In genomic region chr12:93245543-93245942, GRCh38 we compare ENCODE assay signal across 9 cellular contexts.
DNase-seq lines count a peak whose midpoint lies in the region; ATAC-seq and TF ChIP-seq lines count a peak whose summit lies in the region.
"Had no signal": no experiment of that assay in that cellular context is flagged by ENCODE, and none has a peak within 500 bp of the region (broad histone marks: within the 10 kb centered on the region; RNA-seq: fewer than 3 reads in every experiment).

No MANE protein-coding gene starts in this region.

- no peak for TF ChIP-seq CTCF in Calu3 (IDR thresholded peaks at IDR 0.05; ENCODE audit: unreplicated experiment)

- peak overlapping the region; percentile 83 for H3K27ac Mint-ChIP-seq in dendritic cell treated with granulocyte-macrophage colony-stimulating factor and Interleukin-4, amounts not matched to agents 40 ng/mL and 50 ng/mL, for 4 days
- no peak overlapping the region for H3K27ac Mint-ChIP-seq in Calu3 (ENCODE audit: unreplicated experiment)

- no TSS peak for BruUV-seq in Calu3 (replicated peaks; lab: Mats Ljungman, UMichigan)

- CTCF ChIA-PET in Calu3 (lab: Charles Lee), result no interaction called here

- ATAC-seq in GM18502 (IDR thresholded peaks at IDR 0.05; ENCODE audit: poor library complexity, unreplicated experiment) (peak; percentile 74), GM21390 (IDR thresholded peaks at IDR 0.05; ENCODE audit: unreplicated experiment) (peak; percentile 72), HG03442 (IDR thresholded peaks at IDR 0.05; ENCODE audit: unreplicated experiment) (peak; percentile 59)

- peaks cover 51% of the 10 kb centered on the region for H3K4me1 Mint-ChIP-seq in dendritic cell treated with granulocyte-macrophage colony-stimulating factor and Interleukin-4, amounts not matched to agents 40 ng/mL and 50 ng/mL, for 4 days (ENCODE audit: low read depth)
- peaks cover 19% of the 10 kb centered on the region for H3K4me1 Mint-ChIP-seq in Calu3 (ENCODE audit: low read depth, unreplicated experiment)

- H3K36me3 Mint-ChIP-seq in dendritic cell treated with granulocyte-macrophage colony-stimulating factor and Interleukin-4, amounts not matched to agents 40 ng/mL and 50 ng/mL, for 4 days (ENCODE audit: low read depth), result no peaks in the 10 kb centered on the region
- H3K36me3 Mint-ChIP-seq in Calu3 (ENCODE audit: insufficient read depth, unreplicated experiment), result peaks cover 5% of the 10 kb centered on the region

- H3K4me3 Mint-ChIP-seq in dendritic cell treated with granulocyte-macrophage colony-stimulating factor and Interleukin-4, amounts not matched to agents 40 ng/mL and 50 ng/mL, for 4 days, result no peak overlapping the region
- no peak overlapping the region for H3K4me3 Mint-ChIP-seq in Calu3 (ENCODE audit: low read depth, unreplicated experiment)

- H3K27me3 Mint-ChIP-seq in dendritic cell treated with granulocyte-macrophage colony-stimulating factor and Interleukin-4, amounts not matched to agents 40 ng/mL and 50 ng/mL, for 4 days, result no peaks in the 10 kb centered on the region
- no peaks in the 10 kb centered on the region for H3K27me3 Mint-ChIP-seq in Calu3 (ENCODE audit: unreplicated experiment)

- intact Hi-C loops in dendritic cell treated with granulocyte-macrophage colony-stimulating factor and Interleukin-4, amounts not matched to agents 40 ng/mL and 50 ng/mL, for 4 days (cut with micrococcal nuclease), result no loop called here
- intact Hi-C loops in head of caudate nucleus (cut with DNase I) (no loop called here), Calu3 (cut with micrococcal nuclease; ENCODE audit: unreplicated experiment) (no loop called here)

- DNase-seq in DMS 273 (lab: John Stamatoyannopoulos, UW; ENCODE audit: unreplicated experiment) (no peak), occipital lobe (lab: John Stamatoyannopoulos, UW) (no peak), head of caudate nucleus (no peak), Calu3 (no peak)
- DNase-seq: NCI-H446 treated with DMSO at 0.1 percent for 48 hours had no signal

- no peaks in the 10 kb centered on the region for H3K9me3 Mint-ChIP-seq in dendritic cell treated with granulocyte-macrophage colony-stimulating factor and Interleukin-4, amounts not matched to agents 40 ng/mL and 50 ng/mL, for 4 days
- H3K9me3 Mint-ChIP-seq in Calu3 (ENCODE audit: low read depth, unreplicated experiment), result no peaks in the 10 kb centered on the region
